ENCODE assay signal across 1 cellular context in the genomic region with DNA sequence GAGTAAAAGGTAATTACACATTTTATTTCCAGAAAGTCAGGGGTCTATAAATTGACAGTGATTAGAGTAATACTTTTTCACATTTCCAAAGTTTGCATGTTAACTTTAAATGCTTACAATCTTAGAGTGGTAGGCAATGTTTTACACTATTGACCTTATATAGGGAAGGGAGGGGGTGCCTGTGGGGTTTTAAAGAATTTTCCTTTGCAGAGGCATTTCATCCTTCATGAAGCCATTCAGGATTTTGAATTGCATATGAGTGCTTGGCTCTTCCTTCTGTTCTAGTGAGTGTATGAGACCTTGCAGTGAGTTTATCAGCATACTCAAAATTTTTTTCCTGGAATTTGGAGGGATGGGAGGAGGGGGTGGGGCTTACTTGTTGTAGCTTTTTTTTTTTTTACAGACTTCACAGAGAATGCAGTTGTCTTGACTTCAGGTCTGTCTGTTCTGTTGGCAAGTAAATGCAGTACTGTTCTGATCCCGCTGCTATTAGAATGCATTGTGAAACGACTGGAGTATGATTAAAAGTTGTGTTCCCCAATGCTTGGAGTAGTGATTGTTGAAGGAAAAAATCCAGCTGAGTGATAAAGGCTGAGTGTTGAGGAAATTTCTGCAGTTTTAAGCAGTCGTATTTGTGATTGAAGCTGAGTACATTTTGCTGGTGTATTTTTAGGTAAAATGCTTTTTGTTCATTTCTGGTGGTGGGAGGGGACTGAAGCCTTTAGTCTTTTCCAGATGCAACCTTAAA.
TF ChIP-seq lines count a peak whose summit lies in the region.

No MANE protein-coding gene starts in this region.

TF ChIP-seq in K562, 482 proteins besides CTCF, POLR2A, EP300 and RAD21 (continued from another document and continues in another):
- no peak for TF ChIP-seq E2F4 (CRISPR knock-in tag; IDR thresholded peaks at IDR 0.05; ENCODE audit: low read depth)
- TF ChIP-seq RNF2 (IDR thresholded peaks at IDR 0.05) = no peak
- TF ChIP-seq DLX4 (CRISPR knock-in tag; IDR thresholded peaks at IDR 0.05) = peak; percentile 81; the same call in 1 of the 2 replicates
- TF ChIP-seq ATF7 (IDR thresholded peaks at IDR 0.05) = no peak
- no peak; the same call in 1 of the 2 replicates for TF ChIP-seq GTF2E2 (tag; IDR thresholded peaks at IDR 0.05)
- TF ChIP-seq ETV6 (IDR thresholded peaks at IDR 0.05; ENCODE audit: borderline replicate concordance in 1 of 2, low read depth in 2 of 2, low read length in 1 of 2) = peak; percentile 33 to 43; a peak in 1 of 4 replicates
- TF ChIP-seq ETV6 (CRISPR knock-in tag; IDR thresholded peaks at IDR 0.05; ENCODE audit: borderline replicate concordance) = no peak
- no peak for TF ChIP-seq MIER1 (IDR thresholded peaks at IDR 0.05; ENCODE audit: low read depth)
- TF ChIP-seq SAP30 (IDR thresholded peaks at IDR 0.05; ENCODE audit: borderline replicate concordance, insufficient read depth, low read depth, low read length, poor library complexity, severe bottlenecking) = no peak
- TF ChIP-seq, protein P1, sequence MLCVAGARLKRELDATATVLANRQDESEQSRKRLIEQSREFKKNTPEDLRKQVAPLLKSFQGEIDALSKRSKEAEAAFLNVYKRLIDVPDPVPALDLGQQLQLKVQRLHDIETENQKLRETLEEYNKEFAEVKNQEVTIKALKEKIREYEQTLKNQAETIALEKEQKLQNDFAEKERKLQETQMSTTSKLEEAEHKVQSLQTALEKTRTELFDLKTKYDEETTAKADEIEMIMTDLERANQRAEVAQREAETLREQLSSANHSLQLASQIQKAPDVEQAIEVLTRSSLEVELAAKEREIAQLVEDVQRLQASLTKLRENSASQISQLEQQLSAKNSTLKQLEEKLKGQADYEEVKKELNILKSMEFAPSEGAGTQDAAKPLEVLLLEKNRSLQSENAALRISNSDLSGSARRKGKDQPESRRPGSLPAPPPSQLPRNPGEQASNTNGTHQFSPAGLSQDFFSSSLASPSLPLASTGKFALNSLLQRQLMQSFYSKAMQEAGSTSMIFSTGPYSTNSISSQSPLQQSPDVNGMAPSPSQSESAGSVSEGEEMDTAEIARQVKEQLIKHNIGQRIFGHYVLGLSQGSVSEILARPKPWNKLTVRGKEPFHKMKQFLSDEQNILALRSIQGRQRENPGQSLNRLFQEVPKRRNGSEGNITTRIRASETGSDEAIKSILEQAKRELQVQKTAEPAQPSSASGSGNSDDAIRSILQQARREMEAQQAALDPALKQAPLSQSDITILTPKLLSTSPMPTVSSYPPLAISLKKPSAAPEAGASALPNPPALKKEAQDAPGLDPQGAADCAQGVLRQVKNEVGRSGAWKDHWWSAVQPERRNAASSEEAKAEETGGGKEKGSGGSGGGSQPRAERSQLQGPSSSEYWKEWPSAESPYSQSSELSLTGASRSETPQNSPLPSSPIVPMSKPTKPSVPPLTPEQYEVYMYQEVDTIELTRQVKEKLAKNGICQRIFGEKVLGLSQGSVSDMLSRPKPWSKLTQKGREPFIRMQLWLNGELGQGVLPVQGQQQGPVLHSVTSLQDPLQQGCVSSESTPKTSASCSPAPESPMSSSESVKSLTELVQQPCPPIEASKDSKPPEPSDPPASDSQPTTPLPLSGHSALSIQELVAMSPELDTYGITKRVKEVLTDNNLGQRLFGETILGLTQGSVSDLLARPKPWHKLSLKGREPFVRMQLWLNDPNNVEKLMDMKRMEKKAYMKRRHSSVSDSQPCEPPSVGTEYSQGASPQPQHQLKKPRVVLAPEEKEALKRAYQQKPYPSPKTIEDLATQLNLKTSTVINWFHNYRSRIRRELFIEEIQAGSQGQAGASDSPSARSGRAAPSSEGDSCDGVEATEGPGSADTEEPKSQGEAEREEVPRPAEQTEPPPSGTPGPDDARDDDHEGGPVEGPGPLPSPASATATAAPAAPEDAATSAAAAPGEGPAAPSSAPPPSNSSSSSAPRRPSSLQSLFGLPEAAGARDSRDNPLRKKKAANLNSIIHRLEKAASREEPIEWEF (CRISPR knock-in tag; IDR thresholded peaks at IDR 0.05) = no peak
- no peak for TF ChIP-seq ZNF133 (CRISPR knock-in tag; IDR thresholded peaks at IDR 0.05)
- TF ChIP-seq ZNF507 (tag; conservative IDR thresholded peaks at IDR 0.05) = no peak
- no peak for TF ChIP-seq MEF2A (IDR thresholded peaks at IDR 0.05; ENCODE audit: control insufficient read depth, low read depth, low read length)
- 0 out of 4 replicates have a peak, but pooled peaks of 1 of the 2 experiments have one; percentile 8 for TF ChIP-seq HDAC1 (IDR thresholded peaks at IDR 0.05)
- peak; percentile 81 to 88 for TF ChIP-seq BCLAF1 (IDR thresholded peaks at IDR 0.05; ENCODE audit: borderline replicate concordance in 1 of 2, control insufficient read depth in 1 of 2, low read depth in 2 of 2, low read length in 1 of 2)
- TF ChIP-seq XRCC5 (IDR thresholded peaks at IDR 0.05; ENCODE audit: low read depth, low read length) = no peak; the same call in 1 of the 2 replicates
- TF ChIP-seq ZNF316 (IDR thresholded peaks at IDR 0.05) = no peak
- TF ChIP-seq, protein P2, sequence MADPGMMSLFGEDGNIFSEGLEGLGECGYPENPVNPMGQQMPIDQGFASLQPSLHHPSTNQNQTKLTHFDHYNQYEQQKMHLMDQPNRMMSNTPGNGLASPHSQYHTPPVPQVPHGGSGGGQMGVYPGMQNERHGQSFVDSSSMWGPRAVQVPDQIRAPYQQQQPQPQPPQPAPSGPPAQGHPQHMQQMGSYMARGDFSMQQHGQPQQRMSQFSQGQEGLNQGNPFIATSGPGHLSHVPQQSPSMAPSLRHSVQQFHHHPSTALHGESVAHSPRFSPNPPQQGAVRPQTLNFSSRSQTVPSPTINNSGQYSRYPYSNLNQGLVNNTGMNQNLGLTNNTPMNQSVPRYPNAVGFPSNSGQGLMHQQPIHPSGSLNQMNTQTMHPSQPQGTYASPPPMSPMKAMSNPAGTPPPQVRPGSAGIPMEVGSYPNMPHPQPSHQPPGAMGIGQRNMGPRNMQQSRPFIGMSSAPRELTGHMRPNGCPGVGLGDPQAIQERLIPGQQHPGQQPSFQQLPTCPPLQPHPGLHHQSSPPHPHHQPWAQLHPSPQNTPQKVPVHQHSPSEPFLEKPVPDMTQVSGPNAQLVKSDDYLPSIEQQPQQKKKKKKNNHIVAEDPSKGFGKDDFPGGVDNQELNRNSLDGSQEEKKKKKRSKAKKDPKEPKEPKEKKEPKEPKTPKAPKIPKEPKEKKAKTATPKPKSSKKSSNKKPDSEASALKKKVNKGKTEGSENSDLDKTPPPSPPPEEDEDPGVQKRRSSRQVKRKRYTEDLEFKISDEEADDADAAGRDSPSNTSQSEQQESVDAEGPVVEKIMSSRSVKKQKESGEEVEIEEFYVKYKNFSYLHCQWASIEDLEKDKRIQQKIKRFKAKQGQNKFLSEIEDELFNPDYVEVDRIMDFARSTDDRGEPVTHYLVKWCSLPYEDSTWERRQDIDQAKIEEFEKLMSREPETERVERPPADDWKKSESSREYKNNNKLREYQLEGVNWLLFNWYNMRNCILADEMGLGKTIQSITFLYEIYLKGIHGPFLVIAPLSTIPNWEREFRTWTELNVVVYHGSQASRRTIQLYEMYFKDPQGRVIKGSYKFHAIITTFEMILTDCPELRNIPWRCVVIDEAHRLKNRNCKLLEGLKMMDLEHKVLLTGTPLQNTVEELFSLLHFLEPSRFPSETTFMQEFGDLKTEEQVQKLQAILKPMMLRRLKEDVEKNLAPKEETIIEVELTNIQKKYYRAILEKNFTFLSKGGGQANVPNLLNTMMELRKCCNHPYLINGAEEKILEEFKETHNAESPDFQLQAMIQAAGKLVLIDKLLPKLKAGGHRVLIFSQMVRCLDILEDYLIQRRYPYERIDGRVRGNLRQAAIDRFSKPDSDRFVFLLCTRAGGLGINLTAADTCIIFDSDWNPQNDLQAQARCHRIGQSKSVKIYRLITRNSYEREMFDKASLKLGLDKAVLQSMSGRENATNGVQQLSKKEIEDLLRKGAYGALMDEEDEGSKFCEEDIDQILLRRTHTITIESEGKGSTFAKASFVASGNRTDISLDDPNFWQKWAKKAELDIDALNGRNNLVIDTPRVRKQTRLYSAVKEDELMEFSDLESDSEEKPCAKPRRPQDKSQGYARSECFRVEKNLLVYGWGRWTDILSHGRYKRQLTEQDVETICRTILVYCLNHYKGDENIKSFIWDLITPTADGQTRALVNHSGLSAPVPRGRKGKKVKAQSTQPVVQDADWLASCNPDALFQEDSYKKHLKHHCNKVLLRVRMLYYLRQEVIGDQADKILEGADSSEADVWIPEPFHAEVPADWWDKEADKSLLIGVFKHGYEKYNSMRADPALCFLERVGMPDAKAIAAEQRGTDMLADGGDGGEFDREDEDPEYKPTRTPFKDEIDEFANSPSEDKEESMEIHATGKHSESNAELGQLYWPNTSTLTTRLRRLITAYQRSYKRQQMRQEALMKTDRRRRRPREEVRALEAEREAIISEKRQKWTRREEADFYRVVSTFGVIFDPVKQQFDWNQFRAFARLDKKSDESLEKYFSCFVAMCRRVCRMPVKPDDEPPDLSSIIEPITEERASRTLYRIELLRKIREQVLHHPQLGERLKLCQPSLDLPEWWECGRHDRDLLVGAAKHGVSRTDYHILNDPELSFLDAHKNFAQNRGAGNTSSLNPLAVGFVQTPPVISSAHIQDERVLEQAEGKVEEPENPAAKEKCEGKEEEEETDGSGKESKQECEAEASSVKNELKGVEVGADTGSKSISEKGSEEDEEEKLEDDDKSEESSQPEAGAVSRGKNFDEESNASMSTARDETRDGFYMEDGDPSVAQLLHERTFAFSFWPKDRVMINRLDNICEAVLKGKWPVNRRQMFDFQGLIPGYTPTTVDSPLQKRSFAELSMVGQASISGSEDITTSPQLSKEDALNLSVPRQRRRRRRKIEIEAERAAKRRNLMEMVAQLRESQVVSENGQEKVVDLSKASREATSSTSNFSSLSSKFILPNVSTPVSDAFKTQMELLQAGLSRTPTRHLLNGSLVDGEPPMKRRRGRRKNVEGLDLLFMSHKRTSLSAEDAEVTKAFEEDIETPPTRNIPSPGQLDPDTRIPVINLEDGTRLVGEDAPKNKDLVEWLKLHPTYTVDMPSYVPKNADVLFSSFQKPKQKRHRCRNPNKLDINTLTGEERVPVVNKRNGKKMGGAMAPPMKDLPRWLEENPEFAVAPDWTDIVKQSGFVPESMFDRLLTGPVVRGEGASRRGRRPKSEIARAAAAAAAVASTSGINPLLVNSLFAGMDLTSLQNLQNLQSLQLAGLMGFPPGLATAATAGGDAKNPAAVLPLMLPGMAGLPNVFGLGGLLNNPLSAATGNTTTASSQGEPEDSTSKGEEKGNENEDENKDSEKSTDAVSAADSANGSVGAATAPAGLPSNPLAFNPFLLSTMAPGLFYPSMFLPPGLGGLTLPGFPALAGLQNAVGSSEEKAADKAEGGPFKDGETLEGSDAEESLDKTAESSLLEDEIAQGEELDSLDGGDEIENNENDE (IDR thresholded peaks at IDR 0.05; ENCODE audit: low read depth, low read length) = peak; percentile 8
- TF ChIP-seq ETS1 (conservative IDR thresholded peaks at IDR 0.05; ENCODE audit: control insufficient read depth, low read depth, low read length) = peak; percentile 65
- TF ChIP-seq DACH1 (IDR thresholded peaks at IDR 0.05; ENCODE audit: partially characterized antibody) = no peak
- TF ChIP-seq ZFP1 (CRISPR knock-in tag; IDR thresholded peaks at IDR 0.05) = peak; percentile 48
- TF ChIP-seq SIX5 (IDR thresholded peaks at IDR 0.05; ENCODE audit: borderline replicate concordance in 1 of 2, insufficient read depth in 1 of 2, low read depth in 1 of 2, low read length in 2 of 2) = no peak
- TF ChIP-seq ZNF274 (IDR thresholded peaks at IDR 0.05; ENCODE audit: borderline replicate concordance, low read depth, low read length) = no peak
- TF ChIP-seq MCM2 (IDR thresholded peaks at IDR 0.05; ENCODE audit: low read depth) = no peak
- peak; percentile 97 to 98 for TF ChIP-seq MLLT1 (IDR thresholded peaks at IDR 0.05)
- no peak; the same call in 1 of the 2 replicates for TF ChIP-seq NR2F6 (CRISPR knock-in tag; IDR thresholded peaks at IDR 0.05)
